In the genomic region with DNA sequence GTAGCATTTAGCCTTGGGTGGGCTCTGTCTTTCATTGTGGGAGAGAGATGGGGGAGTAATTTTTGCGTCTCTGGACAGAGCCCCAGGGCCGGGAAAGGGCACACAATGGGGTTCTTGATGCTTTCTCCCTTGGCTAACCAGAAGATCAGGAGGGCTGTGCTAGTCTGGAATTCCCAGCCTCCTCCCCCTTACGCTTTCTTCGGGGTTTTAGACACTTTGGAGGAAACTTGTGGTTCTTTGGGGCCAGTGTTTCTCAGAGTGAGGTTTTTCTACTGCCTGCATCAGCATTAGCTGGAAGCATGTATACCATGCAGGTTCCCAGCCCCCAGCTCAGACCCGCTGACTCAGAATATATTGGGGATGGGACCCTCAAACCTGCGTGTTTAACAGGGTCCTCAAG, we compare ENCODE assay signal across 21 cellular contexts. TPM values are rescaled to one million over a fixed set of nuclear protein-coding genes. Genes with fewer than 3 reads are reported as not detected.
"Had no signal": no experiment of that assay in that cellular context is flagged by ENCODE, and none has a peak within 500 bp of the region (broad histone marks: within the 10 kb centered on the region; RNA-seq: fewer than 3 reads in every experiment).

No MANE protein-coding gene starts in this region.

- DNase-seq: activated CD4-positive, alpha-beta T cell treated with anti-CD3 and anti-CD28 coated beads for 48 hours; activated CD4-positive, CD25-positive, alpha-beta regulatory T cell; activated CD8-positive, alpha-beta T cell treated with anti-CD3 and anti-CD28 coated beads, Interleukin-2, amount 10 ng/mL, durations not matched to agents 7 days and 5 days; activated naive CD8-positive, alpha-beta T cell treated with anti-CD3 and anti-CD28 coated beads for 36 hours; activated T-cell treated with anti-CD3 and anti-CD28 coated beads, Interleukin-2, amount 50 U/mL, for 4 hours; body of pancreas; erythroblast; left lung; mammary epithelial cell; stimulated activated CD4-positive, alpha-beta T cell treated with anti-CD3 and anti-CD28 coated beads, Interleukin-2, amount 100 ng/mL, for 24 hours; T-helper 9 cell; trophoblast cell had no signal

- H3K27ac ChIP-seq: left lung, ovary, SK-N-MC, suprapubic skin had no signal

- H3K27me3 ChIP-seq: body of pancreas, ovary had no signal

- ATAC-seq: activated CD8-positive, alpha-beta T cell treated with anti-CD3 and anti-CD28 coated beads, Interleukin-2, amount 10 ng/mL, durations not matched to agents 7 days and 5 days; body of pancreas; left lung; sciatic nerve had no signal

- H3K9me3 Mint-ChIP-seq: activated naive CD8-positive, alpha-beta T cell treated with anti-CD3 and anti-CD28 coated beads for 36 hours; activated T-cell treated with anti-CD3 and anti-CD28 coated beads, Interleukin-2, amount 50 U/mL, for 4 hours; neural crest cell; stimulated activated naive CD8-positive, alpha-beta T cell treated with anti-CD3 and anti-CD28 coated beads, Interleukin-15, Interleukin-2, amounts not matched to agents 100 ng/mL and 50 ng/mL, for 24 hours had no signal

- H3K27ac Mint-ChIP-seq: activated CD8-positive, alpha-beta T cell treated with anti-CD3 and anti-CD28 coated beads, Interleukin-2, amount 10 ng/mL, durations not matched to agents 7 days and 5 days; activated naive CD8-positive, alpha-beta T cell treated with anti-CD3 and anti-CD28 coated beads for 36 hours; stimulated activated naive CD8-positive, alpha-beta T cell treated with anti-CD3 and anti-CD28 coated beads, Interleukin-15, Interleukin-2, amounts not matched to agents 100 ng/mL and 50 ng/mL, for 24 hours had no signal

- H3K4me3 ChIP-seq: body of pancreas, left lung, ovary, SK-N-MC, suprapubic skin had no signal

- H3K4me3 Mint-ChIP-seq: activated CD8-positive, alpha-beta T cell treated with anti-CD3 and anti-CD28 coated beads, Interleukin-2, amount 10 ng/mL, durations not matched to agents 7 days and 5 days; activated naive CD8-positive, alpha-beta T cell treated with anti-CD3 and anti-CD28 coated beads for 36 hours; activated T-cell treated with anti-CD3 and anti-CD28 coated beads, Interleukin-2, amount 50 U/mL, for 4 hours; neural crest cell; stimulated activated naive CD8-positive, alpha-beta T cell treated with anti-CD3 and anti-CD28 coated beads, Interleukin-15, Interleukin-2, amounts not matched to agents 100 ng/mL and 50 ng/mL, for 24 hours had no signal

- H3K36me3 Mint-ChIP-seq: activated naive CD8-positive, alpha-beta T cell treated with anti-CD3 and anti-CD28 coated beads for 36 hours had no signal

- H3K36me3 ChIP-seq: left lung, ovary, suprapubic skin had no signal

- H3K9me3 ChIP-seq: body of pancreas, left lung, ovary, suprapubic skin had no signal

- H3K4me1 ChIP-seq: left lung, suprapubic skin had no signal

RNA-seq across cellular contexts. Expression of a gene that starts 21.4 kb away (rescaled TPM):
- total RNA-seq: activated naive CD8-positive, alpha-beta T cell treated with anti-CD3 and anti-CD28 coated beads for 36 hours; activated T-cell treated with anti-CD3 and anti-CD28 coated beads, Interleukin-2, amount 50 U/mL, for 4 hours; frontal cortex; mammary epithelial cell; myocyte; neural crest cell; ovary; pulmonary artery endothelial cell; sciatic nerve; suprapubic skin had no signal

RNA-seq across cellular contexts. Expression of a gene that starts 41.8 kb away (rescaled TPM):
- total RNA-seq: activated naive CD8-positive, alpha-beta T cell treated with anti-CD3 and anti-CD28 coated beads for 36 hours; activated T-cell treated with anti-CD3 and anti-CD28 coated beads, Interleukin-2, amount 50 U/mL, for 4 hours; body of pancreas; frontal cortex; left lung; mammary epithelial cell; myocyte; neural crest cell; ovary; pulmonary artery endothelial cell; sciatic nerve; suprapubic skin had no signal

RNA-seq across cellular contexts. Expression of a gene that starts 48.3 kb away (rescaled TPM):
- total RNA-seq: neural crest cell had no signal
